In the genomic region with DNA sequence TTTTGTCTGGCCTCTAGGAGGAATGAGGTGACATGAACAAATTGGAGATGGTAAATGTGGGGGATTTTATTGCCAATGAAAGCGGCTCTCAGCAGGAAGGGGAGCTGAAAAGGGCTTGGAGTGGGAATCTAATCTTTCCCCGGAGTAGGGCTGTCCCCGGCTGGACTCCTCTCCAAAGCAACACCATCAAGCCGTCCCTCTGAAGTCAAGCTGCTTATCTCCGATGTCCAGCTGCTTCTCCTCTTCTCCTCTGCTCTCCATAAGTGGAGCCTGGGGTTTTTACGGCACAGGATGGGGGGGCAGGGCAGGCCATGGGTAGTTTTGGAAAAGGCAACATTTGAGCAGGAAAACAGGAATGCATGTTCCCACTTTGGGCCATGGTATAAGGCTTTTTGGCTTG, we compare ENCODE assay signal across 1 cellular context.
TF ChIP-seq lines count a peak whose summit lies in the region.

No MANE protein-coding gene starts in this region.

TF ChIP-seq in K562, 482 proteins besides CTCF, POLR2A, EP300 and RAD21:
- TF ChIP-seq SMC3 (conservative IDR thresholded peaks at IDR 0.05; ENCODE audit: insufficient read depth, low read depth, low read length) (no peak), MED1 (CRISPR knock-in tag; IDR thresholded peaks at IDR 0.05; ENCODE audit: borderline replicate concordance) (no peak), HDGF (IDR thresholded peaks at IDR 0.05) (no peak), CBFB (CRISPR knock-in tag; IDR thresholded peaks at IDR 0.05) (no peak), ARID1B (IDR thresholded peaks at IDR 0.05) (peak; percentile 61), TAL1 (IDR thresholded peaks at IDR 0.05) (peak; percentile 53), CBFA2T3 (IDR thresholded peaks at IDR 0.05) (peak; percentile 47; the same call in 1 of the 2 replicates), ZEB2 (IDR thresholded peaks at IDR 0.05) (no peak), CBFA2T2 (conservative IDR thresholded peaks at IDR 0.05) (0 out of 2 replicates have a peak, but pooled peaks have one; percentile 7), MTA2 (IDR thresholded peaks at IDR 0.05; ENCODE audit: low read depth) (0 out of 2 replicates have a peak, but pooled peaks have one; percentile 31), CBX8 (IDR thresholded peaks at IDR 0.05; ENCODE audit: borderline replicate concordance, extremely low read depth, low read depth, low read length, poor library complexity, severe bottlenecking) (no peak), FOXM1 (IDR thresholded peaks at IDR 0.05; ENCODE audit: low read depth) (no peak), FOXM1 (CRISPR knock-in tag; IDR thresholded peaks at IDR 0.05; ENCODE audit: low read depth) (no peak), TCF3 (CRISPR knock-in tag; IDR thresholded peaks at IDR 0.05) (0 out of 2 replicates have a peak, but pooled peaks have one; percentile 23), FOXJ3 (CRISPR knock-in tag; IDR thresholded peaks at IDR 0.05) (no peak), TAF1 (IDR thresholded peaks at IDR 0.05; ENCODE audit: control insufficient read depth, extremely low read depth, insufficient read depth, low read length, severe bottlenecking) (no peak), TEAD4 (IDR thresholded peaks at IDR 0.05; ENCODE audit: low read length) (0 out of 2 replicates have a peak, but pooled peaks have one; percentile 12), TEAD4 (CRISPR knock-in tag; IDR thresholded peaks at IDR 0.05; ENCODE audit: borderline replicate concordance) (no peak)
- TF ChIP-seq, protein P1, sequence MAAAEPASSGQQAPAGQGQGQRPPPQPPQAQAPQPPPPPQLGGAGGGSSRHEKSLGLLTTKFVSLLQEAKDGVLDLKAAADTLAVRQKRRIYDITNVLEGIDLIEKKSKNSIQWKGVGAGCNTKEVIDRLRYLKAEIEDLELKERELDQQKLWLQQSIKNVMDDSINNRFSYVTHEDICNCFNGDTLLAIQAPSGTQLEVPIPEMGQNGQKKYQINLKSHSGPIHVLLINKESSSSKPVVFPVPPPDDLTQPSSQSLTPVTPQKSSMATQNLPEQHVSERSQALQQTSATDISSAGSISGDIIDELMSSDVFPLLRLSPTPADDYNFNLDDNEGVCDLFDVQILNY (CRISPR knock-in tag; IDR thresholded peaks at IDR 0.05), result no peak
- TF ChIP-seq, protein P2, sequence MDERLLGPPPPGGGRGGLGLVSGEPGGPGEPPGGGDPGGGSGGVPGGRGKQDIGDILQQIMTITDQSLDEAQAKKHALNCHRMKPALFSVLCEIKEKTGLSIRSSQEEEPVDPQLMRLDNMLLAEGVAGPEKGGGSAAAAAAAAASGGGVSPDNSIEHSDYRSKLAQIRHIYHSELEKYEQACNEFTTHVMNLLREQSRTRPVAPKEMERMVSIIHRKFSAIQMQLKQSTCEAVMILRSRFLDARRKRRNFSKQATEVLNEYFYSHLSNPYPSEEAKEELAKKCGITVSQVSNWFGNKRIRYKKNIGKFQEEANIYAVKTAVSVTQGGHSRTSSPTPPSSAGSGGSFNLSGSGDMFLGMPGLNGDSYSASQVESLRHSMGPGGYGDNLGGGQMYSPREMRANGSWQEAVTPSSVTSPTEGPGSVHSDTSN (CRISPR knock-in tag; IDR thresholded peaks at IDR 0.05; ENCODE audit: low read depth), result no peak
- TF ChIP-seq, protein P2 (tag; conservative IDR thresholded peaks at IDR 0.05; ENCODE audit: low read depth), result no peak
- TF ChIP-seq, protein P3, sequence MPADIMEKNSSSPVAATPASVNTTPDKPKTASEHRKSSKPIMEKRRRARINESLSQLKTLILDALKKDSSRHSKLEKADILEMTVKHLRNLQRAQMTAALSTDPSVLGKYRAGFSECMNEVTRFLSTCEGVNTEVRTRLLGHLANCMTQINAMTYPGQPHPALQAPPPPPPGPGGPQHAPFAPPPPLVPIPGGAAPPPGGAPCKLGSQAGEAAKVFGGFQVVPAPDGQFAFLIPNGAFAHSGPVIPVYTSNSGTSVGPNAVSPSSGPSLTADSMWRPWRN (IDR thresholded peaks at IDR 0.05; ENCODE audit: low read depth), result no peak
- TF ChIP-seq, protein P4, sequence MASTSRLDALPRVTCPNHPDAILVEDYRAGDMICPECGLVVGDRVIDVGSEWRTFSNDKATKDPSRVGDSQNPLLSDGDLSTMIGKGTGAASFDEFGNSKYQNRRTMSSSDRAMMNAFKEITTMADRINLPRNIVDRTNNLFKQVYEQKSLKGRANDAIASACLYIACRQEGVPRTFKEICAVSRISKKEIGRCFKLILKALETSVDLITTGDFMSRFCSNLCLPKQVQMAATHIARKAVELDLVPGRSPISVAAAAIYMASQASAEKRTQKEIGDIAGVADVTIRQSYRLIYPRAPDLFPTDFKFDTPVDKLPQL (IDR thresholded peaks at IDR 0.05; ENCODE audit: extremely low read depth, insufficient read length), result no peak
- TF ChIP-seq, protein P5, sequence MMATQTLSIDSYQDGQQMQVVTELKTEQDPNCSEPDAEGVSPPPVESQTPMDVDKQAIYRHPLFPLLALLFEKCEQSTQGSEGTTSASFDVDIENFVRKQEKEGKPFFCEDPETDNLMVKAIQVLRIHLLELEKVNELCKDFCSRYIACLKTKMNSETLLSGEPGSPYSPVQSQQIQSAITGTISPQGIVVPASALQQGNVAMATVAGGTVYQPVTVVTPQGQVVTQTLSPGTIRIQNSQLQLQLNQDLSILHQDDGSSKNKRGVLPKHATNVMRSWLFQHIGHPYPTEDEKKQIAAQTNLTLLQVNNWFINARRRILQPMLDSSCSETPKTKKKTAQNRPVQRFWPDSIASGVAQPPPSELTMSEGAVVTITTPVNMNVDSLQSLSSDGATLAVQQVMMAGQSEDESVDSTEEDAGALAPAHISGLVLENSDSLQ (IDR thresholded peaks at IDR 0.05), result no peak
